In genomic region chr3:19717736-19718135, GRCh38 we compare ENCODE assay signal across 21 cellular contexts.
DNase-seq lines count a peak whose midpoint lies in the region; ATAC-seq and FAIRE-seq lines count a peak whose summit lies in the region.
"Had no signal": no experiment of that assay in that cellular context is flagged by ENCODE, and none has a peak within 500 bp of the region (broad histone marks: within the 10 kb centered on the region; RNA-seq: fewer than 3 reads in every experiment).

No MANE protein-coding gene starts in this region.

- H3K27ac ChIP-seq in caudate nucleus (ENCODE audit: low read depth, low read length): no peak overlapping the region
- H3K27ac ChIP-seq: A549; BLaER1 treated with 17β-estradiol and CSF1 and Interleukin-3, amounts not matched to agents 10 nM and 100 nM; C4-2B had no signal

- ATAC-seq in HG03439 (IDR thresholded peaks at IDR 0.05; ENCODE audit: unreplicated experiment) (no peak), GM19324 (IDR thresholded peaks at IDR 0.05; ENCODE audit: low FRiP score, unreplicated experiment) (no peak)
- ATAC-seq: A549; CD8-positive, alpha-beta T cell; GM12878 had no signal

- FAIRE-seq in G401.6 (lab: Jason Lieb, UNC) (peak; percentile 19), colon (lab: Jason Lieb, UNC) (peak; percentile 31)
- FAIRE-seq: D721Med, GM12878, GM12892, GM18507, GM19239 had no signal

- DNase-seq in caudate nucleus (lab: John Stamatoyannopoulos, UW): no peak
- DNase-seq: 8988T; AML-193; Caco-2; Calu3; CD4-positive, alpha-beta T cell; CD8-positive, alpha-beta T cell; DMS79 treated with DMSO at 0.1 percent for 48 hours; GDM1 had no signal
